In the genomic region with DNA sequence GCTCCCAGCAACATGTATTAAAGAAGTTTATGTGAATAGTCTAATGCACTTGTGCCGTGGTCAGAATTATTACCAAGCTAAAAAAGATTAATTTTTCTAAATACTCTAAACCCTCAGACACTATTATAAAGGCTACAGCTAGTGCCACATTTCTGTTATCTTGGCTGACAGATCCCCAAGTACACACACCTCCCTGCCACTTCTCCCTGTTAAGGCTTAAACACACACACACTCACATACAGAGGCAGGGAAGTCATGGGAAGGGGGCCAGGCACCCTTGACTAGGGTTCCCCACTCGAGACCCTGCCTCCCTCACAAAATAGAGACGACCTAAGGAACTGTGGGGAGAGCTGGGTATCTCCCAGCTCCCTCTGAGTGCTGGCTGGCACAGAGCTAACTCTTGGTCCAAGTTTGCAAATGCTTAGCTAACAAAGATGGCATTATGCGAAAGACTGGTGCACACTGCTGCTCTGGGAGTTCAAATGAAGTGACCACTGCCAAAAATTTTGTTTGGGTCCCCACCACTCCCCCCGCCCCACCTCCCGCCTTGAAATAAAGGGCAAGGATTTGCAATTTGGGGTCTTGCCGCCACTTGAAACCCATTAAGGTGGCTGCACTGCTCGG, we compare ENCODE assay signal across 15 cellular contexts. TPM values are rescaled to one million over a fixed set of nuclear protein-coding genes. Genes with fewer than 3 reads are reported as not detected.
DNase-seq lines count a peak whose midpoint lies in the region; ATAC-seq, FAIRE-seq and TF ChIP-seq lines count a peak whose summit lies in the region.
"Had no signal": no experiment of that assay in that cellular context is flagged by ENCODE, and none has a peak within 500 bp of the region (broad histone marks: within the 10 kb centered on the region; RNA-seq: fewer than 3 reads in every experiment).

No MANE protein-coding gene starts in this region.

- peak; percentile 61 to 75 (median 68) for ATAC-seq in pancreas
- no peak for ATAC-seq in HG02678 (IDR thresholded peaks at IDR 0.05; ENCODE audit: unreplicated experiment)
- ATAC-seq: activated T-helper 17 cell treated with anti-CD3 and anti-CD28 coated beads, Interleukin-2, amount 50 U/mL, for 72 hours had no signal

- H3K4me3 ChIP-seq in ascending aorta, result no peak overlapping the region
- no peak overlapping the region for H3K4me3 ChIP-seq in right atrium auricular region
- no peak overlapping the region for H3K4me3 ChIP-seq in pancreas
- no peak overlapping the region for H3K4me3 ChIP-seq in breast epithelium
- H3K4me3 ChIP-seq: lung, ovary had no signal

- peaks cover 16% of the 10 kb centered on the region for H3K4me1 Mint-ChIP-seq in osteocyte (ENCODE audit: unreplicated experiment)

- H3K27me3 Mint-ChIP-seq in osteocyte (ENCODE audit: unreplicated experiment), result no peaks in the 10 kb centered on the region
- H3K27me3 Mint-ChIP-seq: activated T-helper 17 cell treated with anti-CD3 and anti-CD28 coated beads, Interleukin-2, amount 50 U/mL, for 72 hours had no signal

- WGBS in pancreas, 2 donors, result 17 to 18% methylated on average over 8 of the region's 8 CpGs

- DNase-seq in HUDEP-2 (lab: John Stamatoyannopoulos, UW; ENCODE audit: unreplicated experiment in 76 of 76) (peak in 44 of 76 experiments; percentile 9 to 81 (median 39)), ascending aorta (ENCODE audit: low spot score in 2 of 2) (no peak), right atrium auricular region (ENCODE audit: low spot score) (no peak), pancreas (no peak), osteocyte (ENCODE audit: extremely low spot score, unreplicated experiment) (no peak), breast epithelium (ENCODE audit: low spot score in 2 of 2) (no peak)
- no peak for DNase-seq in stimulated activated CD4-positive, alpha-beta T cell treated with anti-CD3 and anti-CD28 coated beads, Interleukin-15, amount 100 ng/mL, for 24 hours
- DNase-seq: NCI-H1930, NCI-H774 had no signal

- H3K9me3 ChIP-seq in ascending aorta (no peaks in the 10 kb centered on the region), right atrium auricular region (no peaks in the 10 kb centered on the region), pancreas (no peaks in the 10 kb centered on the region), breast epithelium (no peaks in the 10 kb centered on the region)
- H3K9me3 ChIP-seq: ovary had no signal

- H3K4me3 Mint-ChIP-seq in osteocyte (ENCODE audit: unreplicated experiment), result no peak overlapping the region
- H3K4me3 Mint-ChIP-seq: activated T-helper 17 cell treated with anti-CD3 and anti-CD28 coated beads, Interleukin-2, amount 50 U/mL, for 72 hours; T-helper 2 cell treated with Interferon-gamma antibody and Interleukin-4, amounts not matched to agents 5 μg/mL and 100 μg/mL, for 36 hours had no signal

- no peaks in the 10 kb centered on the region for H3K9me3 Mint-ChIP-seq in osteocyte (ENCODE audit: unreplicated experiment)
- H3K9me3 Mint-ChIP-seq: activated T-helper 17 cell treated with anti-CD3 and anti-CD28 coated beads, Interleukin-2, amount 50 U/mL, for 72 hours; T-helper 2 cell treated with Interferon-gamma antibody and Interleukin-4, amounts not matched to agents 5 μg/mL and 100 μg/mL, for 36 hours had no signal

- TF ChIP-seq POLR2A in breast epithelium (IDR thresholded peaks at IDR 0.05), result no peak

- FAIRE-seq in pancreas (lab: Jason Lieb, UNC), result no peak
- FAIRE-seq: bronchial epithelial cell had no signal

- H3K27ac Mint-ChIP-seq in osteocyte (ENCODE audit: unreplicated experiment), result no peak overlapping the region
- H3K27ac Mint-ChIP-seq: activated T-helper 17 cell treated with anti-CD3 and anti-CD28 coated beads, Interleukin-2, amount 50 U/mL, for 72 hours; T-helper 2 cell treated with Interferon-gamma antibody and Interleukin-4, amounts not matched to agents 5 μg/mL and 100 μg/mL, for 36 hours had no signal

- peaks cover 44% of the 10 kb centered on the region for H3K36me3 Mint-ChIP-seq in osteocyte (ENCODE audit: unreplicated experiment)

- intact Hi-C loops in ascending aorta (cut with DNase I), result no loop called here
- intact Hi-C loops in pancreas (cut with DNase I), result loop anchor here in 2 of 3 donors (10.0 kb wide), 2 partner anchors 62 to 112 kb away; no protein-coding TSS in a partner anchor
- intact Hi-C loops in breast epithelium (cut with DNase I; ENCODE audit: low total_unique reads), result no loop called here

- H3K27ac ChIP-seq in ascending aorta (peak overlapping the region; percentile 60 to 66), right atrium auricular region (peak overlapping the region; percentile 43 to 62), pancreas (peak overlapping the region in 2 of 4 donors; percentile 15 to 22), breast epithelium (no peak overlapping the region)
- H3K27ac ChIP-seq: ovary had no signal

- H3K27me3 ChIP-seq in ascending aorta (no peaks in the 10 kb centered on the region), right atrium auricular region (no peaks in the 10 kb centered on the region), pancreas (no peaks in the 10 kb centered on the region), breast epithelium (no peaks in the 10 kb centered on the region)
- H3K27me3 ChIP-seq: ovary had no signal

- H3K4me1 ChIP-seq in ascending aorta, result peaks cover 0 to 15% of the 10 kb centered on the region in 2 donors
- H3K4me1 ChIP-seq in right atrium auricular region, result peaks cover 0 to 46% of the 10 kb centered on the region in 2 donors
- H3K4me1 ChIP-seq in pancreas, result peaks cover 0 to 16% (median 12%) of the 10 kb centered on the region in 3 donors
- H3K4me1 ChIP-seq in breast epithelium, result no peaks in the 10 kb centered on the region

- H3K36me3 ChIP-seq in ascending aorta (peaks cover 26 to 74% of the 10 kb centered on the region in 2 donors), right atrium auricular region (peaks cover 47% of the 10 kb centered on the region), pancreas (peaks cover 0 to 12% (median 0%) of the 10 kb centered on the region in 3 donors), breast epithelium (no peaks in the 10 kb centered on the region)
- H3K36me3 ChIP-seq: ovary had no signal

- TF ChIP-seq CTCF in ascending aorta (IDR thresholded peaks at IDR 0.05), result no peak
- no peak for TF ChIP-seq CTCF in right atrium auricular region (IDR thresholded peaks at IDR 0.05)
- no peak for TF ChIP-seq CTCF in pancreas (IDR thresholded peaks at IDR 0.05)
- no peak for TF ChIP-seq CTCF in osteocyte (IDR thresholded peaks at IDR 0.05)
- TF ChIP-seq CTCF in breast epithelium (IDR thresholded peaks at IDR 0.05), result no peak

RNA-seq across cellular contexts. Expression of a gene that starts 9.8 kb away (rescaled TPM):
- 51.0 TPM for total RNA-seq in ascending aorta
- total RNA-seq in right atrium auricular region, result 10 to 100 TPM; 15.2 to 16.6 TPM
- total RNA-seq in pancreas, result 10 to 100 TPM; 20.5 to 25.2 (median 22.9) TPM
- polyA plus RNA-seq in pancreas, result 10 to 100 TPM; 16.4 to 31.0 TPM
- total RNA-seq in osteocyte, result 56.4 and 68.1 TPM in 2 replicates
- total RNA-seq in breast epithelium, result 10 to 100 TPM; 21.3 to 28.0 (median 25.6) TPM

Comparison
In these comparisons a context has a peak if more than half of its experiments do, and no peak if none do; other contexts are left out.
1. DNase-seq: peak in HUDEP-2 (44 of 76); none in ascending aorta (0 of 2), right atrium auricular region (single experiment), pancreas (0 of 6), osteocyte (single experiment), breast epithelium (0 of 2) and stimulated activated CD4-positive, alpha-beta T cell treated with anti-CD3 and anti-CD28 coated beads, Interleukin-15, amount 100 ng/mL, for 24 hours (single experiment).
2. H3K27ac ChIP-seq: peak in ascending aorta (2 of 2) and right atrium auricular region (2 of 2); none in breast epithelium (0 of 2).
3. intact Hi-C loops: an anchor here in pancreas (10.0 kb wide); none called in ascending aorta and breast epithelium.